In the genomic region with DNA sequence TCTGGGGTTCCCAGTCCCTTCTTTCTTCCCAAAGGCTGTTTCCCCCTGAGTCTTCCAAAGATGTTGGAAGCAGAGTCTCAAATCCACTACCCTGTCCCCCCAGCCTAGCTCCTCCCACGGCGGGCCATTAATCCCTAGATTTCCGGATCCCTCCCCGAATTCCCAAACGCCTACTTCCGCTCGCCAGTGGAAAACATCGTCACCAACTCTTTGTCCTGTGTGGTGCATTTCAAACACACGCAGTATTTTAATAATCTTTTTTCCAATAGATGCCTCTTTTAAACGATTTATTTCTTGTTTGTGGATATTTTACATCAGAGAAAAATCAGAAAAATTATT, we compare ENCODE assay signal across 8 cellular contexts. TPM values are rescaled to one million over a fixed set of nuclear protein-coding genes. Genes with fewer than 3 reads are reported as not detected.
A peak's percentile ranks its signal among the peaks of the same experiment; 100 is the strongest.
DNase-seq lines count a peak whose midpoint lies in the region; ATAC-seq and TF ChIP-seq lines count a peak whose summit lies in the region.

No MANE protein-coding gene starts in this region.

- peaks cover 30% of the 10 kb centered on the region for H3K36me3 ChIP-seq in IMR-90 (ENCODE audit: control insufficient read depth, insufficient read depth, low read length)
- peaks cover 35% of the 10 kb centered on the region for H3K36me3 ChIP-seq in SK-N-MC (ENCODE audit: insufficient read depth, low read length)
- H3K36me3 ChIP-seq in endocrine pancreas (ENCODE audit: control insufficient read depth, insufficient read depth, low read length): no peaks in the 10 kb centered on the region
- peaks cover 9% of the 10 kb centered on the region for H3K36me3 ChIP-seq in thoracic aorta

- POLR2A ChIA-PET in IMR-90 (lab: Charles Lee; ENCODE audit: unreplicated experiment): interaction anchor here (0.6 to 1.1 kb wide), 2 partner anchors 84 to 932 kb away, joined by 3 read pairs; no protein-coding TSS in a partner anchor

- peak overlapping the region; percentile 99 for H3K4me2 ChIP-seq in IMR-90 (ENCODE audit: low read depth, low read length)

- no peak for TF ChIP-seq RAD21 in IMR-90 (IDR thresholded peaks at IDR 0.05; ENCODE audit: low read length)

- peaks cover 31% of the 10 kb centered on the region for H4K20me1 ChIP-seq in IMR-90 (ENCODE audit: insufficient read depth, low read length)

- dilution Hi-C loops in IMR-90 (cut with HindIII; ENCODE audit: low sequenced_read_pairs, unreplicated experiment): no loop called here

- H3K27ac ChIP-seq in IMR-90 (ENCODE audit: insufficient read depth, low read length) (peak overlapping the region; percentile 81), SK-N-MC (peak overlapping the region; percentile 87), thoracic aorta (peak overlapping the region; percentile 99 to 100)

- no peak overlapping the region for H3K23ac ChIP-seq in IMR-90 (ENCODE audit: low read depth, low read length)

- DNase-seq in D341Med (ENCODE audit: low spot score) (peak; percentile 86), IMR-90 (peak; percentile 74), SK-N-MC (ENCODE audit: low read depth, low spot score) (peak; percentile 32), lung microvascular endothelial cell (ENCODE audit: low read depth in 2 of 2) (peak; percentile 79 to 94), thoracic aorta (ENCODE audit: low spot score) (peak; percentile 38)

- H3K27me3 ChIP-seq in IMR-90 (ENCODE audit: control insufficient read depth, insufficient read depth, low read length): no peaks in the 10 kb centered on the region
- H3K27me3 ChIP-seq in endocrine pancreas (ENCODE audit: control insufficient read depth, insufficient read depth, low read length): no peaks in the 10 kb centered on the region
- no peaks in the 10 kb centered on the region for H3K27me3 ChIP-seq in thoracic aorta (replicated peaks; ENCODE audit: insufficient read depth)

- TF ChIP-seq POLR2A in IMR-90 (IDR thresholded peaks at IDR 0.05; ENCODE audit: low read depth, low read length): no peak

- peak; percentile 70 for ATAC-seq in IMR-90 (ENCODE audit: low read depth)
- peak; percentile 59 for ATAC-seq in thoracic aorta (ENCODE audit: insufficient number of reproducible peaks, low FRiP score, low read depth)
- ATAC-seq in HG03442 (IDR thresholded peaks at IDR 0.05; ENCODE audit: unreplicated experiment): no peak
- no peak for ATAC-seq in HG02885 (IDR thresholded peaks at IDR 0.05; ENCODE audit: poor library complexity, unreplicated experiment)

- peak overlapping the region; percentile 58 for H3K14ac ChIP-seq in IMR-90 (replicated peaks; ENCODE audit: low read depth, low read length)

- H3K9ac ChIP-seq in IMR-90 (ENCODE audit: low read depth, low read length) (peak overlapping the region; percentile 83), SK-N-MC (ENCODE audit: insufficient read length) (peak overlapping the region; percentile 95), endocrine pancreas (ENCODE audit: control insufficient read depth, insufficient read depth, low read length) (peak overlapping the region; percentile 85)

- TF ChIP-seq CTCF in IMR-90 (conservative IDR thresholded peaks at IDR 0.05; ENCODE audit: low read depth, low read length) (no peak), thoracic aorta (IDR thresholded peaks at IDR 0.05) (no peak)

- peak overlapping the region; percentile 7 to 90 for H4K8ac ChIP-seq in IMR-90 (ENCODE audit: low read depth in 2 of 2, low read length in 2 of 2)

- CTCF ChIA-PET in IMR-90 (lab: Yijun Ruan, JAX): no interaction called here

- H2BK15ac ChIP-seq in IMR-90 (ENCODE audit: low read depth, low read length): no peak overlapping the region

- H2AFZ ChIP-seq in IMR-90 (replicated peaks; ENCODE audit: low read length, poor library complexity): peak overlapping the region; percentile 95

- H2AK9ac ChIP-seq in IMR-90 (replicated peaks; ENCODE audit: low read depth, low read length, poor library complexity): peak overlapping the region; percentile 93

- H3K18ac ChIP-seq in IMR-90 (ENCODE audit: low read depth, low read length): peak overlapping the region; percentile 38

- H3K56ac ChIP-seq in IMR-90 (ENCODE audit: extremely low read depth, insufficient read depth, low read length): no peak overlapping the region; the same call in 1 of the 2 replicates

- peak overlapping the region; percentile 89 for H4K5ac ChIP-seq in IMR-90 (ENCODE audit: low read depth, low read length)

- H2BK5ac ChIP-seq in IMR-90 (ENCODE audit: low read depth, low read length, poor library complexity, severe bottlenecking): peak overlapping the region; percentile 82

- no peaks in the 10 kb centered on the region for H3K9me3 ChIP-seq in IMR-90 (ENCODE audit: control insufficient read depth, insufficient read depth, low read length)
- no peaks in the 10 kb centered on the region; the same call in 1 of the 2 replicates for H3K9me3 ChIP-seq in SK-N-MC (ENCODE audit: low read depth, low read length)
- no peaks in the 10 kb centered on the region for H3K9me3 ChIP-seq in endocrine pancreas (ENCODE audit: control insufficient read depth, low read length)
- H3K9me3 ChIP-seq in thoracic aorta: no peaks in the 10 kb centered on the region

- H2AK5ac ChIP-seq in IMR-90 (ENCODE audit: low read depth, low read length): peak overlapping the region; percentile 60

- peak overlapping the region; percentile 53 for H4K91ac ChIP-seq in IMR-90 (ENCODE audit: insufficient read depth, low read depth, low read length)

- H3K4ac ChIP-seq in IMR-90 (ENCODE audit: low read depth, low read length): peak overlapping the region; percentile 72; the same call in 1 of the 2 replicates

- H3K4me1 ChIP-seq in IMR-90 (ENCODE audit: control insufficient read depth, insufficient read depth, low read length): peaks cover 3% of the 10 kb centered on the region
- no peaks in the 10 kb centered on the region for H3K4me1 ChIP-seq in endocrine pancreas (ENCODE audit: control insufficient read depth, insufficient read depth, low read length)
- H3K4me1 ChIP-seq in thoracic aorta (ENCODE audit: control insufficient read depth in 1 of 2, low read depth in 2 of 2): peaks cover 34 to 54% of the 10 kb centered on the region in 2 donors

- no CpG with 5 or more reads among the region's 10 CpGs for WGBS in IMR-90 (ENCODE audit: extremely low coverage in 2 of 2, insufficient read length in 1 of 2), 2 experiments

- in situ Hi-C loops in IMR-90 (cut with MboI; ENCODE audit: low sequenced_read_pairs): no loop called here

- peak overlapping the region; percentile 70 for H3K4me3 ChIP-seq in IMR-90 (ENCODE audit: insufficient read depth, low read depth, low read length)
- peak overlapping the region; percentile 99 for H3K4me3 ChIP-seq in SK-N-MC
- peak overlapping the region; percentile 94 for H3K4me3 ChIP-seq in endocrine pancreas (ENCODE audit: control insufficient read depth, insufficient read depth, low read length)
- peak overlapping the region; percentile 100 for H3K4me3 ChIP-seq in thoracic aorta

- H3K9me1 ChIP-seq in IMR-90 (ENCODE audit: insufficient read depth, low read length): 0 out of 2 replicates have a peak, but pooled peaks cover 5% of the 10 kb centered on the region

- 0 out of 2 replicates have a peak overlapping the region, but pooled peaks have one; percentile 2 for H2BK120ac ChIP-seq in IMR-90 (ENCODE audit: low read depth, low read length)

- intact Hi-C loops in IMR-90 (cut with micrococcal nuclease): no loop called here

- H3K79me1 ChIP-seq in IMR-90 (ENCODE audit: low read depth in 1 of 2, low read length in 2 of 2): peaks cover 17 to 54% of the 10 kb centered on the region in 2 experiments

- no TSS peak for BruUV-seq in IMR-90 (replicated peaks; lab: Mats Ljungman, UMichigan)

- no peak overlapping the region for H2BK20ac ChIP-seq in IMR-90 (ENCODE audit: low read depth, low read length)

TF ChIP-seq in IMR-90, 13 proteins besides CTCF, POLR2A, EP300 and RAD21:
- TF ChIP-seq NFE2L2 (IDR thresholded peaks at IDR 0.05; ENCODE audit: low read depth, low read length) (no peak), MXI1 (IDR thresholded peaks at IDR 0.05; ENCODE audit: borderline replicate concordance, low read depth, low read length) (peak; percentile 25; the same call in 1 of the 2 replicates), CHD1 (IDR thresholded peaks at IDR 0.05; ENCODE audit: low read depth, low read length) (no peak), MAZ (IDR thresholded peaks at IDR 0.05; ENCODE audit: borderline replicate concordance, low read depth, low read length) (peak; percentile 46; the same call in 1 of the 2 replicates)

RNA-seq across cellular contexts. Expression of a gene that starts 0.6 kb away (rescaled TPM):
- total RNA-seq in IMR-90 (2012; rRNA removed) (15.8 and 19.4 TPM in 2 replicates), lung microvascular endothelial cell (8.3 and 8.9 TPM in 2 replicates), thoracic aorta (10 to 100 TPM; 26.0 to 32.4 TPM)
- 7.0 and 7.1 TPM in 2 replicates for polyA plus RNA-seq in IMR-90 (2012; rRNA removed)
- polyA plus RNA-seq in IMR-90 (2012; cell fraction: cytosol; rRNA removed): 2.1 and 2.2 TPM in 2 replicates
- polyA plus RNA-seq in IMR-90 (2012; cell fraction: nucleus; rRNA removed; ENCODE audit: low replicate concordance): 2.6 and 10.8 TPM in 2 replicates

RNA-seq across cellular contexts. Expression of a gene that starts 0.7 kb away (rescaled TPM):
- total RNA-seq in IMR-90 (2012; rRNA removed) (8.1 and 9.0 TPM in 2 replicates), lung microvascular endothelial cell (5.2 and 6.9 TPM in 2 replicates), thoracic aorta (1 to 10 TPM; 3.4 to 8.1 TPM)
- polyA plus RNA-seq in IMR-90 (2012; rRNA removed): 1.5 and 1.7 TPM in 2 replicates
- polyA plus RNA-seq in IMR-90 (2012; cell fraction: cytosol; rRNA removed): 0.38 and 0.56 TPM in 2 replicates
- 0.60 and 1.7 TPM in 2 replicates for polyA plus RNA-seq in IMR-90 (2012; cell fraction: nucleus; rRNA removed; ENCODE audit: low replicate concordance)

RNA-seq across cellular contexts. Expression of a gene that starts 55.2 kb away (rescaled TPM):
- 10.4 and 10.6 TPM in 2 replicates for total RNA-seq in IMR-90 (2012; rRNA removed)
- 55.4 and 64.0 TPM in 2 replicates for polyA plus RNA-seq in IMR-90 (2012; rRNA removed)
- 42.0 and 77.7 TPM in 2 replicates for polyA plus RNA-seq in IMR-90 (2012; cell fraction: cytosol; rRNA removed)
- polyA plus RNA-seq in IMR-90 (2012; cell fraction: nucleus; rRNA removed; ENCODE audit: low replicate concordance): 104 and 163 TPM in 2 replicates
- 37.0 and 77.2 TPM in 2 replicates for total RNA-seq in lung microvascular endothelial cell
- 100 to 1,000 TPM; 111 to 118 TPM for total RNA-seq in thoracic aorta

RNA-seq across cellular contexts. Expression of a gene that starts 55.3 kb away (rescaled TPM):
- total RNA-seq in IMR-90 (2012; rRNA removed) (5.3 and 5.9 TPM in 2 replicates), lung microvascular endothelial cell (6.3 and 9.1 TPM in 2 replicates), thoracic aorta (10 to 100 TPM; 12.1 to 16.2 TPM)
- polyA plus RNA-seq in IMR-90 (2012; rRNA removed): 8.9 and 10.5 TPM in 2 replicates
- 8.9 and 11.7 TPM in 2 replicates for polyA plus RNA-seq in IMR-90 (2012; cell fraction: cytosol; rRNA removed)
- polyA plus RNA-seq in IMR-90 (2012; cell fraction: nucleus; rRNA removed; ENCODE audit: low replicate concordance): 17.2 and 35.7 TPM in 2 replicates

Comparison
In these comparisons a context has a peak if more than half of its experiments do, and no peak if none do; other contexts are left out.
1. DNase-seq: peak in every context shown above with its lines; median percentile 86 in lung microvascular endothelial cell; 86 in D341Med; 74 in IMR-90; 38 in thoracic aorta; 32 in SK-N-MC.
2. ATAC-seq: peak in IMR-90 (single experiment) and thoracic aorta (single experiment); none in HG03442 (single experiment) and HG02885 (single experiment).
3. Peak in every context shown above with its lines, with median percentiles within 50 percentile points of each other: H3K27ac ChIP-seq, H3K4me3 ChIP-seq and H3K9ac ChIP-seq.